9 cellular contexts compared by ENCODE assay signal in the genomic region with DNA sequence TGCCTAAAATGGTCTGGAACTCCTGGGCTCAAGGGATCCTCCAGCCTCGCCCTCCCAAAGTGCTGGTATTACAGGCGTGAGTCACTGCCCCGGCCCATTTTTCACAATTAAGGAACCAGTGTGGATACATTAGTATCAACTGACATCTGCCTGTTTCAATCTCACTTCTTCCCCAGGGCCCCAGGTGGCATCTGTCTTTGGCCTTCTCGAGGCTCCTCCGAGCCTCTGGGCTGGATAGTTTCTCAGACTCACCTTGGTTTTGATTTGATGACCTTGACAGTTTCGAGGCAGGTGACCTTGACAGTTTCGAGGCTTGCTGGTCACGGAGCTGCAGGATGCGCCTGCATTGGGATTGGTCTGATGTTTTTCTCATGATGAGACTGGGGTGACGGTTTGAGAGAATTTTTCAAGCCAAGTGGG. TPM values are rescaled to one million over a fixed set of nuclear protein-coding genes. Genes with fewer than 3 reads are reported as not detected.
DNase-seq lines count a peak whose midpoint lies in the region; ATAC-seq, FAIRE-seq and TF ChIP-seq lines count a peak whose summit lies in the region.
"Had no signal": no experiment of that assay in that cellular context is flagged by ENCODE, and none has a peak within 500 bp of the region (broad histone marks: within the 10 kb centered on the region; RNA-seq: fewer than 3 reads in every experiment).

No MANE protein-coding gene starts in this region.

- DNase-seq in Calu3 (no peak), HepG2 (ENCODE audit: low spot score) (no peak), uterus (no peak), dedifferentiated amniotic fluid mesenchymal stem cell (ENCODE audit: extremely low spot score) (no peak)

- H3K27ac Mint-ChIP-seq in Calu3 (ENCODE audit: unreplicated experiment), result peak overlapping the region; percentile 79

- no peaks in the 10 kb centered on the region for H4K20me1 ChIP-seq in OCI-LY3 (ENCODE audit: insufficient read depth, low read length)
- no peaks in the 10 kb centered on the region for H4K20me1 ChIP-seq in HepG2 (ENCODE audit: insufficient read depth, low read length)

- no peaks in the 10 kb centered on the region for H3K36me3 ChIP-seq in OCI-LY3 (replicated peaks; ENCODE audit: low read depth, low read length)
- H3K36me3 ChIP-seq in HepG2 (replicated peaks in 1 of 2; ENCODE audit: control insufficient read depth in 1 of 2, insufficient read depth in 2 of 2, low read length in 2 of 2), result no peaks in the 10 kb centered on the region
- no peaks in the 10 kb centered on the region for H3K36me3 ChIP-seq in uterus

- H3K9ac ChIP-seq in OCI-LY3 (ENCODE audit: low read length) (no peak overlapping the region; the same call in 1 of the 2 replicates), HepG2 (ENCODE audit: insufficient read depth, low read depth, low read length) (no peak overlapping the region)
- H3K9ac ChIP-seq: SK-N-SH had no signal

- peaks cover 18% of the 10 kb centered on the region for H3K36me3 Mint-ChIP-seq in Calu3 (ENCODE audit: insufficient read depth, unreplicated experiment)

- ATAC-seq in GM21825 (IDR thresholded peaks at IDR 0.05; ENCODE audit: unreplicated experiment) (peak; percentile 25), HepG2 (no peak), HG02970 (IDR thresholded peaks at IDR 0.05; ENCODE audit: low FRiP score, unreplicated experiment) (no peak), HG02840 (IDR thresholded peaks at IDR 0.05; ENCODE audit: low FRiP score, unreplicated experiment) (no peak)

- peak overlapping the region; percentile 81 for H3K4me2 ChIP-seq in OCI-LY3 (ENCODE audit: low read length)
- peak overlapping the region; percentile 69 for H3K4me2 ChIP-seq in HepG2 (ENCODE audit: low read depth, low read length)
- H3K4me2 ChIP-seq: SK-N-SH had no signal

- CTCF ChIA-PET in Calu3 (lab: Charles Lee), result no interaction called here
- CTCF ChIA-PET in HepG2 (lab: Yijun Ruan, JAX; ENCODE audit: low intra/inter-chr PET ratio, low total read pairs), result no interaction called here

- H3K4me1 ChIP-seq in OCI-LY3 (ENCODE audit: low read length) (peaks cover 30% of the 10 kb centered on the region), HepG2 (ENCODE audit: insufficient read depth, low read length) (peaks cover 63% of the 10 kb centered on the region), uterus (peaks cover 0 to 6% of the 10 kb centered on the region in 2 donors)

- intact Hi-C loops in Calu3 (cut with micrococcal nuclease; ENCODE audit: unreplicated experiment) (loop anchor here (2.0 to 5.0 kb wide), 3 partner anchors 74 to 138 kb away; no protein-coding TSS in a partner anchor), HepG2 (cut with micrococcal nuclease; ENCODE audit: unreplicated experiment) (no loop called here), uterus (cut with DNase I; ENCODE audit: low total_unique reads) (no loop called here)

- peak overlapping the region; percentile 60 for H3K4me3 Mint-ChIP-seq in Calu3 (ENCODE audit: low read depth, unreplicated experiment)

- TF ChIP-seq EP300 in HepG2 (IDR thresholded peaks at IDR 0.05; ENCODE audit: low read depth in 2 of 2, low read length in 2 of 2), result no peak
- TF ChIP-seq EP300 in HepG2 (CRISPR knock-in tag; IDR thresholded peaks at IDR 0.05; ENCODE audit: borderline replicate concordance), result no peak

- 0 out of 2 replicates have a peak overlapping the region, but pooled peaks have one; percentile 9 for H2AFZ ChIP-seq in OCI-LY3 (ENCODE audit: low read depth, low read length)
- no peak overlapping the region for H2AFZ ChIP-seq in HepG2 (ENCODE audit: low read length)

- TF ChIP-seq POLR2A in HepG2 (IDR thresholded peaks at IDR 0.05; ENCODE audit: insufficient read depth in 1 of 2, low read depth in 2 of 2, low read length in 2 of 2) (no peak), uterus (IDR thresholded peaks at IDR 0.05) (no peak)

- H3K27me3 Mint-ChIP-seq in Calu3 (ENCODE audit: unreplicated experiment), result no peaks in the 10 kb centered on the region

- H3K9me3 ChIP-seq in OCI-LY3 (ENCODE audit: insufficient read depth, low read length) (no peaks in the 10 kb centered on the region), HepG2 (ENCODE audit: low read length) (no peaks in the 10 kb centered on the region), uterus (no peaks in the 10 kb centered on the region)
- H3K9me3 ChIP-seq: SK-N-SH had no signal

- H3K79me2 ChIP-seq in OCI-LY3 (ENCODE audit: low read length) (no peaks in the 10 kb centered on the region), HepG2 (ENCODE audit: insufficient read depth, low read length) (no peaks in the 10 kb centered on the region)

- TF ChIP-seq CTCF in Calu3 (IDR thresholded peaks at IDR 0.05; ENCODE audit: unreplicated experiment), result no peak
- TF ChIP-seq CTCF in OCI-LY3 (IDR thresholded peaks at IDR 0.05; ENCODE audit: low read depth, low read length), result no peak
- TF ChIP-seq CTCF in HepG2 (CRISPR knock-in tag; IDR thresholded peaks at IDR 0.05), result no peak
- TF ChIP-seq CTCF in uterus (IDR thresholded peaks at IDR 0.05), result no peak

- peak overlapping the region; percentile 61 for H3K4me3 ChIP-seq in OCI-LY3 (ENCODE audit: low read length)
- peak overlapping the region in 1 of 3 experiments; percentile 36; a peak in 3 of 6 replicates for H3K4me3 ChIP-seq in HepG2 (replicated peaks in 1 of 3; ENCODE audit: insufficient read depth in 1 of 3, low read depth in 2 of 3, low read length in 3 of 3)
- H3K4me3 ChIP-seq in uterus, result no peak overlapping the region

- H3K4me1 Mint-ChIP-seq in Calu3 (ENCODE audit: low read depth, unreplicated experiment), result peaks cover 80% of the 10 kb centered on the region

- BruUV-seq in Calu3 (replicated peaks; lab: Mats Ljungman, UMichigan), result no TSS peak
- no TSS peak for BruUV-seq in HepG2 (replicated peaks; lab: Mats Ljungman, UMichigan)

- 24% methylated on average over 10 of the region's 10 CpGs for WGBS in HepG2 (ENCODE audit: low lambda C conversion rate)

- H3K27me3 ChIP-seq in OCI-LY3 (ENCODE audit: low read depth, low read length), result peaks cover 29% of the 10 kb centered on the region
- H3K27me3 ChIP-seq in HepG2 (ENCODE audit: control insufficient read depth in 1 of 2, insufficient read depth in 2 of 2, low read length in 2 of 2), result peaks cover 1 to 20% of the 10 kb centered on the region in 2 experiments; a peak in 4 of 5 replicates
- H3K27me3 ChIP-seq in uterus, result no peaks in the 10 kb centered on the region

- in situ Hi-C loops in HepG2 (cut with HindIII; ENCODE audit: extremely low pct_ligation_motif_present, low pct_unique_long_range_greater_than_20kb), result no loop called here

- H3K27ac ChIP-seq in OCI-LY3 (ENCODE audit: low read length) (peak overlapping the region; percentile 32), HepG2 (ENCODE audit: extremely low read length, insufficient read depth, low read length) (no peak overlapping the region), uterus (no peak overlapping the region)

- TF ChIP-seq RAD21 in HepG2 (CRISPR knock-in tag; IDR thresholded peaks at IDR 0.05), result no peak

- no peak for FAIRE-seq in HepG2 (lab: Jason Lieb, UNC)

- POLR2A ChIA-PET in HepG2 (lab: Yijun Ruan, JAX), result no interaction called here

- H3K9me3 Mint-ChIP-seq in Calu3 (ENCODE audit: low read depth, unreplicated experiment), result no peaks in the 10 kb centered on the region

TF ChIP-seq in HepG2, 621 proteins besides CTCF, POLR2A, EP300 and RAD21:
- no peak for TF ChIP-seq NFE2 (CRISPR knock-in tag; IDR thresholded peaks at IDR 0.05)
- TF ChIP-seq HNRNPLL (IDR thresholded peaks at IDR 0.05; ENCODE audit: low read depth, low read length, poor library complexity, severe bottlenecking), result no peak
- TF ChIP-seq NFE2L1 (CRISPR knock-in tag; IDR thresholded peaks at IDR 0.05; ENCODE audit: borderline replicate concordance), result no peak
- TF ChIP-seq ATF1 (CRISPR knock-in tag; IDR thresholded peaks at IDR 0.05), result 0 out of 2 replicates have a peak, but pooled peaks have one; percentile 1

RNA-seq across cellular contexts. Expression of gene NCOR2, which starts 41.0 kb away (rescaled TPM):
- total RNA-seq in Calu3 (2022) (325 and 348 TPM in 2 replicates), HepG2 (2016; rRNA removed; fragmentation: Illumina TruSeq; extraction: Trizol) (5.7 and 6.1 TPM in 2 replicates), uterus (100 to 1,000 TPM in 2 of 4 donors, 10 to 100 TPM in 2; 65.1 to 436 (median 102) TPM)
- total RNA-seq in HepG2 (2016; cell fraction: cytosol; rRNA removed; fragmentation: Illumina TruSeq; extraction: Trizol; ENCODE audit: low read depth), result 10.5 and 12.4 TPM in 2 replicates
- 5.6 and 7.1 TPM in 2 replicates for total RNA-seq in HepG2 (2016; cell fraction: insoluble cytoplasmic fraction; rRNA removed; fragmentation: Illumina TruSeq; extraction: Trizol)
- total RNA-seq in HepG2 (2016; cell fraction: membrane; rRNA removed; fragmentation: Illumina TruSeq; extraction: Trizol), result 15.2 and 16.6 TPM in 2 replicates
- total RNA-seq in HepG2 (2016; cell fraction: nucleus; rRNA removed; fragmentation: Illumina TruSeq; extraction: Trizol), result 12.4 and 13.1 TPM in 2 replicates
- polyA plus RNA-seq in HepG2 (2011; rRNA removed), result 4.5 and 4.8 TPM in 2 replicates
- polyA plus RNA-seq in HepG2 (2011; cell fraction: cytosol; rRNA removed), result 2.8 and 4.1 TPM in 2 replicates
- 30.4 and 39.4 TPM in 2 replicates for polyA plus RNA-seq in HepG2 (2011; cell fraction: nucleus; rRNA removed)
- polyA plus RNA-seq in HepG2 (2012), result 32.8 and 41.1 TPM in 2 replicates
- polyA plus RNA-seq in HepG2 (2016; cell fraction: cytosol; fragmentation: Illumina TruSeq; extraction: Trizol; ENCODE audit: low read depth), result 2.8 and 3.1 TPM in 2 replicates
- polyA plus RNA-seq in HepG2 (2016; cell fraction: insoluble cytoplasmic fraction; fragmentation: Illumina TruSeq; extraction: Trizol; ENCODE audit: low read depth), result 17.3 and 24.8 TPM in 2 replicates
- polyA plus RNA-seq in HepG2 (2016; cell fraction: membrane; fragmentation: Illumina TruSeq; extraction: Trizol; ENCODE audit: low read depth), result 7.1 and 8.9 TPM in 2 replicates
- 43.0 and 54.1 TPM in 2 replicates for polyA plus RNA-seq in HepG2 (2016; cell fraction: nucleus; fragmentation: Illumina TruSeq; extraction: Trizol; ENCODE audit: insufficient read depth, low read depth)
- 21.9 and 23.2 TPM in 2 replicates for polyA minus RNA-seq in HepG2 (2011; rRNA and poly(A)+ RNA removed; ENCODE audit: low replicate concordance)
- 16.5 and 17.0 TPM in 2 replicates for polyA minus RNA-seq in HepG2 (2011; cell fraction: cytosol; rRNA and poly(A)+ RNA removed)
- polyA minus RNA-seq in HepG2 (2011; cell fraction: nucleus; rRNA and poly(A)+ RNA removed), result 20.9 and 22.6 TPM in 2 replicates
